ENCODE assay signal across 7 cellular contexts in genomic region chr1:29379438-29380073, GRCh38.
A peak's percentile ranks its signal among the peaks of the same experiment; 100 is the strongest.
DNase-seq lines count a peak whose midpoint lies in the region; ATAC-seq and TF ChIP-seq lines count a peak whose summit lies in the region.

No MANE protein-coding gene starts in this region.

- no peaks in the 10 kb centered on the region for H3K36me3 ChIP-seq in lung (ENCODE audit: control insufficient read depth in 2 of 2, insufficient read depth in 2 of 2, low read length in 2 of 2)

- H3K4me1 ChIP-seq in lung (ENCODE audit: control insufficient read depth in 2 of 2, insufficient read depth in 2 of 2, low read length in 2 of 2), result no peaks in the 10 kb centered on the region

- no peaks in the 10 kb centered on the region for H3K27me3 ChIP-seq in lung (ENCODE audit: control insufficient read depth, insufficient read depth)

- peaks cover 32% of the 10 kb centered on the region for H3K36me3 Mint-ChIP-seq in WTC11

- H3K27ac ChIP-seq in lung (ENCODE audit: low read depth in 1 of 2, low read length in 1 of 2), result no peak overlapping the region

- no peak overlapping the region for H3K4me3 Mint-ChIP-seq in WTC11

- TF ChIP-seq CTCF in LNCAP (IDR thresholded peaks at IDR 0.05), result peak; percentile 83
- TF ChIP-seq CTCF in WTC11 (IDR thresholded peaks at IDR 0.05), result peak; percentile 80
- peak; percentile 0 for TF ChIP-seq CTCF in lung (IDR thresholded peaks at IDR 0.05; ENCODE audit: control extremely low read depth, extremely low read depth)

- CTCF ChIA-PET in WTC11 (lab: Charles Lee), result interaction anchor here (1.4 kb wide), 1 partner anchor 12 kb away, joined by 3 read pairs; no protein-coding TSS in a partner anchor

- peaks cover 14% of the 10 kb centered on the region for H3K27me3 Mint-ChIP-seq in WTC11 (ENCODE audit: low read depth)

- WGBS in lung, 2 donors, result 22 to 31% methylated on average over 7 of the region's 7 CpGs

- H3K4me3 ChIP-seq in lung, result no peak overlapping the region

- peaks cover 61% of the 10 kb centered on the region for H3K9me3 Mint-ChIP-seq in WTC11

- POLR2A ChIA-PET in WTC11 (lab: Charles Lee), result no interaction called here

- peaks cover 5% of the 10 kb centered on the region in 2 donors for H3K9me3 ChIP-seq in lung (ENCODE audit: control insufficient read depth in 2 of 2, insufficient read depth in 1 of 2, low read length in 1 of 2)

- peaks cover 8% of the 10 kb centered on the region for H3K4me1 Mint-ChIP-seq in WTC11

- H3K27ac Mint-ChIP-seq in WTC11, result no peak overlapping the region

- DNase-seq in ELF-1 (ENCODE audit: low read depth, low spot score) (peak; percentile 88), WTC11 (ENCODE audit: low spot score) (peak; percentile 47), lung (ENCODE audit: low spot score) (no peak), dedifferentiated amniotic fluid mesenchymal stem cell (ENCODE audit: extremely low spot score) (no peak), activated gamma-delta T cell (lab: John Stamatoyannopoulos, UW) (no peak)

- ATAC-seq in WTC11, result peak; percentile 86
- no peak for ATAC-seq in lung (ENCODE audit: insufficient read depth, low FRiP score)
- no peak for ATAC-seq in HG03196 (IDR thresholded peaks at IDR 0.05; ENCODE audit: unreplicated experiment)

TF ChIP-seq in WTC11, 78 proteins besides CTCF, POLR2A, EP300 and RAD21:
- TF ChIP-seq ZNF232 (CRISPR knock-in tag; IDR thresholded peaks at IDR 0.05), result no peak
- TF ChIP-seq IRF2 (CRISPR knock-in tag; IDR thresholded peaks at IDR 0.05; ENCODE audit: borderline replicate concordance, low read depth), result no peak
- peak; percentile 29; the same call in 1 of the 2 replicates for TF ChIP-seq SP1 (CRISPR knock-in tag; conservative IDR thresholded peaks at IDR 0.05)
- no peak for TF ChIP-seq MYBL2 (CRISPR knock-in tag; IDR thresholded peaks at IDR 0.05)
- no peak for TF ChIP-seq ZNF671 (CRISPR knock-in tag; IDR thresholded peaks at IDR 0.05)
- TF ChIP-seq ETV6 (CRISPR knock-in tag; IDR thresholded peaks at IDR 0.05), result 0 out of 2 replicates have a peak, but pooled peaks have one; percentile 36

Comparison
In these comparisons a context has a peak if more than half of its experiments do, and no peak if none do; other contexts are left out.
1. DNase-seq: peak in ELF-1 (single experiment) and WTC11 (single experiment); none in lung (single experiment), dedifferentiated amniotic fluid mesenchymal stem cell (single experiment) and activated gamma-delta T cell (single experiment).
2. CTCF ChIP-seq: peak in every context shown above with its lines; median percentile 83 in LNCAP; 80 in WTC11; 0 in lung.